19 cellular contexts compared by ENCODE assay signal in the genomic region with DNA sequence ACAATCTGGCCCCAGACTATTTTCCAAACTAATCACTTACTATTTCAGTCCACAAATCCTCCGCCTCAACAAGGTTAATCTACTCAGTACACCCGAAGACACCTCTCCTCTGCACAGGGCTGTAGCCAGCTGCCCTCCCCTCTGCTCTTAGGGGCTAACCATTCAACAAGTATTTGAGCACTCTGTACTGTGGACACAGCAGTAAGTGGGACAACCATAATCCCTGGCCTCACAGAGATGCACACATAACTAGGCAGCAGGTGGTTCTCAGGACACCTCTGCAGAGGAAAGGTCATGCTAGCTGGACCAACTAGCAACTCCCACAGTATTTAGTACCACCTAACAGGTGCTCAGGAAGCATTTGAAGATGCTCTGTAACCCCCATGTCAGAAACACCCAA. TPM values are rescaled to one million over a fixed set of nuclear protein-coding genes. Genes with fewer than 3 reads are reported as not detected.
A peak's percentile ranks its signal among the peaks of the same experiment; 100 is the strongest.
DNase-seq lines count a peak whose midpoint lies in the region; ATAC-seq and TF ChIP-seq lines count a peak whose summit lies in the region.
"Had no signal": no experiment of that assay in that cellular context is flagged by ENCODE, and none has a peak within 500 bp of the region (broad histone marks: within the 10 kb centered on the region; RNA-seq: fewer than 3 reads in every experiment).

No MANE protein-coding gene starts in this region.

- H3K27ac Mint-ChIP-seq in nephron progenitor cell: peak overlapping the region; percentile 61
- no peak overlapping the region for H3K27ac Mint-ChIP-seq in type B pancreatic cell
- no peak overlapping the region for H3K27ac Mint-ChIP-seq in neural progenitor cell

- H3K4me2 ChIP-seq in Loucy (ENCODE audit: low read depth, low read length, poor library complexity, severe bottlenecking) (peak overlapping the region; percentile 98), neural progenitor cell (no peak overlapping the region)

- peaks cover 63% of the 10 kb centered on the region for H3K4me1 ChIP-seq in Loucy (ENCODE audit: insufficient read depth, low read length, poor library complexity, severe bottlenecking)
- peaks cover 27% of the 10 kb centered on the region for H3K4me1 ChIP-seq in neural progenitor cell

- H3K4me3 ChIP-seq in Loucy (ENCODE audit: low read length, poor library complexity, severe bottlenecking) (peak overlapping the region; percentile 8), WERI-Rb-1 (ENCODE audit: low read depth, low read length) (no peak overlapping the region), neural progenitor cell (no peak overlapping the region), H7 (ENCODE audit: insufficient read depth, low read depth, low read length) (no peak overlapping the region)
- H3K4me3 ChIP-seq: SJCRH30 had no signal

- H3K27ac ChIP-seq in WERI-Rb-1 (peak overlapping the region; percentile 48), neural progenitor cell (no peak overlapping the region)
- H3K27ac ChIP-seq: SJCRH30 had no signal

- H3K9me3 ChIP-seq in Loucy (ENCODE audit: insufficient read depth, low read depth, low read length): no peaks in the 10 kb centered on the region
- H3K9me3 ChIP-seq in WERI-Rb-1 (ENCODE audit: severe bottlenecking): no peaks in the 10 kb centered on the region
- H3K9me3 ChIP-seq in neural progenitor cell (ENCODE audit: low read depth): peaks cover 7% of the 10 kb centered on the region
- H3K9me3 ChIP-seq: Caco-2 had no signal

- H3K4me3 Mint-ChIP-seq in nephron progenitor cell (no peak overlapping the region), type B pancreatic cell (peak overlapping the region; percentile 20), neural progenitor cell (no peak overlapping the region)

- H3K4me1 Mint-ChIP-seq in nephron progenitor cell (peaks cover 34% of the 10 kb centered on the region), type B pancreatic cell (ENCODE audit: unreplicated experiment) (peaks cover 31% of the 10 kb centered on the region), neural progenitor cell (peaks cover 15% of the 10 kb centered on the region)

- no peaks in the 10 kb centered on the region for H3K27me3 ChIP-seq in Loucy (ENCODE audit: insufficient read depth, low read length, poor library complexity, severe bottlenecking)
- no peaks in the 10 kb centered on the region for H3K27me3 ChIP-seq in WERI-Rb-1 (ENCODE audit: insufficient read depth, low read depth, severe bottlenecking)
- H3K27me3 ChIP-seq in neural progenitor cell: no peaks in the 10 kb centered on the region
- no peaks in the 10 kb centered on the region for H3K27me3 ChIP-seq in H7 (ENCODE audit: control insufficient read depth, insufficient read depth, low read length)
- H3K27me3 ChIP-seq: SJCRH30 had no signal

- H3K9me2 ChIP-seq in Loucy (replicated peaks; ENCODE audit: low read depth, low read length): no peaks in the 10 kb centered on the region

- H3F3A ChIP-seq in Loucy (ENCODE audit: low read depth) (peaks cover 7% of the 10 kb centered on the region; the same call in 1 of the 2 replicates), neural progenitor cell (ENCODE audit: low read depth) (peaks cover 10% of the 10 kb centered on the region)

- H3K79me2 ChIP-seq in Loucy (ENCODE audit: insufficient read depth, low read length): peaks cover 97% of the 10 kb centered on the region
- peaks cover 100% of the 10 kb centered on the region for H3K79me2 ChIP-seq in neural progenitor cell (ENCODE audit: low read depth)

- H3K9ac ChIP-seq in Loucy (ENCODE audit: low read depth, low read length, poor library complexity, severe bottlenecking): no peak overlapping the region
- no peak overlapping the region for H3K9ac ChIP-seq in neural progenitor cell

- ATAC-seq in GM18907 (IDR thresholded peaks at IDR 0.05; ENCODE audit: unreplicated experiment): no peak

- no peaks in the 10 kb centered on the region for H3K36me3 ChIP-seq in Loucy (ENCODE audit: insufficient read depth, low read length)
- peaks cover 30% of the 10 kb centered on the region for H3K36me3 ChIP-seq in WERI-Rb-1
- peaks cover 7% of the 10 kb centered on the region for H3K36me3 ChIP-seq in neural progenitor cell
- H3K36me3 ChIP-seq in H7 (replicated peaks; ENCODE audit: control insufficient read depth, insufficient read depth, low read length): no peaks in the 10 kb centered on the region

- DNase-seq in WERI-Rb-1: peak; percentile 89
- no peak for DNase-seq in nephron progenitor cell
- DNase-seq in type B pancreatic cell (ENCODE audit: extremely low spot score, unreplicated experiment): no peak
- DNase-seq in neural progenitor cell (ENCODE audit: low spot score): no peak
- DNase-seq in H7: no peak
- DNase-seq: Caco-2; CD4-positive, CD25-positive, alpha-beta regulatory T cell; DMS 273 treated with DMSO at 0.1 percent for 48 hours; DMS79 treated with DMSO at 0.1 percent for 48 hours; KG1; NCI-H1105; NCI-H2029 treated with DMSO at 0.1 percent for 48 hours; NCI-H2171; NCI-H345; NCI-H524; OCI-M1; SJCRH30 had no signal

- H3K36me3 Mint-ChIP-seq in nephron progenitor cell (ENCODE audit: low read depth) (peaks cover 90% of the 10 kb centered on the region), type B pancreatic cell (peaks cover 52% of the 10 kb centered on the region), neural progenitor cell (peaks cover 77% of the 10 kb centered on the region)

- H2AFZ ChIP-seq in Loucy (ENCODE audit: low read length) (no peak overlapping the region), neural progenitor cell (replicated peaks) (no peak overlapping the region)

- H3K27me3 Mint-ChIP-seq in nephron progenitor cell (ENCODE audit: low read depth, poor library complexity) (peaks cover 4% of the 10 kb centered on the region), type B pancreatic cell (no peaks in the 10 kb centered on the region), neural progenitor cell (ENCODE audit: insufficient read depth, low read depth) (no peaks in the 10 kb centered on the region)
- H3K27me3 Mint-ChIP-seq: CD4-positive, CD25-positive, alpha-beta regulatory T cell had no signal

- TF ChIP-seq CTCF in Loucy (conservative IDR thresholded peaks at IDR 0.05; ENCODE audit: low read length) (no peak), WERI-Rb-1 (IDR thresholded peaks at IDR 0.05; ENCODE audit: low read depth, low read length) (no peak), nephron progenitor cell (IDR thresholded peaks at IDR 0.05) (no peak), type B pancreatic cell (conservative IDR thresholded peaks at IDR 0.05) (no peak), neural progenitor cell (IDR thresholded peaks at IDR 0.05) (no peak)

- peaks cover 95% of the 10 kb centered on the region for H4K20me1 ChIP-seq in Loucy (ENCODE audit: insufficient read depth, low read length, poor library complexity, severe bottlenecking)
- peaks cover 57% of the 10 kb centered on the region for H4K20me1 ChIP-seq in neural progenitor cell (ENCODE audit: low read depth)

- H3K9me3 Mint-ChIP-seq in nephron progenitor cell: peaks cover 77% of the 10 kb centered on the region
- H3K9me3 Mint-ChIP-seq in type B pancreatic cell: peaks cover 25% of the 10 kb centered on the region
- H3K9me3 Mint-ChIP-seq in neural progenitor cell: peaks cover 70% of the 10 kb centered on the region

RNA-seq across cellular contexts. Expression of a gene that starts 5.5 kb away (rescaled TPM):
- total RNA-seq in type B pancreatic cell (ENCODE audit: low replicate concordance) (33.9 and 58.2 TPM in 2 replicates), neural progenitor cell (ENCODE audit: low replicate concordance) (39.3 and 44.9 TPM in 2 replicates)
- 26.3 and 34.6 TPM in 2 replicates for total RNA-seq in H7 (2014; rRNA removed; shearing (Covaris generic))

RNA-seq across cellular contexts. Expression of a gene that starts 59.3 kb away (rescaled TPM):
- total RNA-seq in type B pancreatic cell (ENCODE audit: low replicate concordance): 34.5 and 45.2 TPM in 2 replicates
- total RNA-seq in neural progenitor cell (ENCODE audit: low replicate concordance): 53.6 and 66.0 TPM in 2 replicates
- 74.6 and 77.0 TPM in 2 replicates for total RNA-seq in H7 (2014; rRNA removed; shearing (Covaris generic))
